ENCODE assay signal across 8 cellular contexts in genomic region chr2:98805412-98806265, GRCh38.
A peak's percentile ranks its signal among the peaks of the same experiment; 100 is the strongest.
DNase-seq lines count a peak whose midpoint lies in the region; ATAC-seq and TF ChIP-seq lines count a peak whose summit lies in the region.

No MANE protein-coding gene starts in this region.

- H3K4me3 Mint-ChIP-seq in mesothelial cell of epicardium, result no peak overlapping the region

- no peaks in the 10 kb centered on the region for H3K36me3 Mint-ChIP-seq in mesothelial cell of epicardium

- peaks cover 22% of the 10 kb centered on the region for H3K4me1 Mint-ChIP-seq in mesothelial cell of epicardium

- DNase-seq in AML-193 (lab: John Stamatoyannopoulos, UW), result peak; percentile 97 to 99
- peak; percentile 38 for DNase-seq in NCI-H1694 (lab: John Stamatoyannopoulos, UW)
- no peak for DNase-seq in mesothelial cell of epicardium (ENCODE audit: low spot score in 2 of 2, unreplicated experiment in 2 of 2)
- no peak for DNase-seq in amniotic stem cell (lab: John Stamatoyannopoulos, UW)
- DNase-seq in GM10266 (ENCODE audit: extremely low spot score), result no peak
- no peak for DNase-seq in GM20000 (ENCODE audit: low spot score)

- H3K27ac Mint-ChIP-seq in mesothelial cell of epicardium, result peak overlapping the region; percentile 54

- ATAC-seq in GM18520 (IDR thresholded peaks at IDR 0.05; ENCODE audit: unreplicated experiment), result no peak

- H3K27me3 Mint-ChIP-seq in mesothelial cell of epicardium (ENCODE audit: low read depth), result no peaks in the 10 kb centered on the region

- peak overlapping the region; percentile 66 for H3K27ac ChIP-seq in cingulate gyrus (ENCODE audit: low read depth, low read length)

- TF ChIP-seq CTCF in mesothelial cell of epicardium (IDR thresholded peaks at IDR 0.05; ENCODE audit: unreplicated experiment), result no peak
- no peak for TF ChIP-seq CTCF in GM10266 (IDR thresholded peaks at IDR 0.05; ENCODE audit: control insufficient read depth, insufficient read depth, low read depth, missing control alignments)
- no peak for TF ChIP-seq CTCF in GM20000 (IDR thresholded peaks at IDR 0.05; ENCODE audit: extremely low read depth, missing control alignments)

- H3K9me3 Mint-ChIP-seq in mesothelial cell of epicardium, result no peaks in the 10 kb centered on the region

Comparison
In these comparisons a context has a peak if more than half of its experiments do, and no peak if none do; other contexts are left out.
1. DNase-seq: peak in AML-193 (2 of 2) and NCI-H1694 (single experiment); none in mesothelial cell of epicardium (0 of 2), amniotic stem cell (single experiment), GM10266 (single experiment) and GM20000 (single experiment).